Comparison of ENCODE assay signal across 19 cellular contexts in the genomic region with DNA sequence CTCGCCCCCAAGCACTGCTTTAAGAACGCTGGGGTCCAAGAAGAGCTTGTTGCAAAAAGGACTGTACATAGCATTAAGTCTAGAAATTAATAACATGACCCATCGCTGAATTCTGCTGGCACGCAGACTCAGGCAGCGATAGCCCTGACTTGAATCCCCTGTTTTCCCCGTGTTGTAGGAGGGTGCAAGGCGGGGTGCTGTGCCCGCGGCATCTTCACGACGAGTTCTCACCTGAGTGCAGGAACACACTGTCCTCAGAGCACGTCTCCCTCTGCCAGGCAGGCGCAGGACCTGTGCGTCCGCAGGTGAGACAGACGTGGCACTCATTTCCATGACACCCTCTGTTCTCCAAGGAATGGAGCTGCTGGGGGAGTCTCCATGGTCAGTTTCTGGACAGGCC.
"Had no signal": no experiment of that assay in that cellular context is flagged by ENCODE, and none has a peak within 500 bp of the region (broad histone marks: within the 10 kb centered on the region; RNA-seq: fewer than 3 reads in every experiment).

No MANE protein-coding gene starts in this region.

- H3K36me3 ChIP-seq: neural progenitor cell, right lobe of liver, stomach, tibial artery, upper lobe of left lung had no signal

- H3K4me2 ChIP-seq: neural progenitor cell had no signal

- H2AFZ ChIP-seq: neural progenitor cell, parathyroid adenoma had no signal

- ATAC-seq: left lobe of liver; right lobe of liver; stimulated activated effector memory CD8-positive, alpha-beta T cell treated with anti-CD3 and anti-CD28 coated beads, Interleukin-12 subunit alpha, Interleukin-12 subunit beta, amount 100 ng/mL, for 72 hours had no signal

- H3K27ac Mint-ChIP-seq: nephron; neural progenitor cell; progenitor cell of endocrine pancreas; stimulated activated effector memory CD8-positive, alpha-beta T cell treated with anti-CD3 and anti-CD28 coated beads, Interleukin-12 subunit alpha, Interleukin-12 subunit beta, amount 100 ng/mL, for 72 hours had no signal

- H3K4me1 ChIP-seq: parathyroid adenoma, right lobe of liver, stomach, tibial artery, upper lobe of left lung had no signal

- H3K4me3 Mint-ChIP-seq: nephron; neural progenitor cell; stimulated activated effector memory CD8-positive, alpha-beta T cell treated with anti-CD3 and anti-CD28 coated beads, Interleukin-12 subunit alpha, Interleukin-12 subunit beta, amount 100 ng/mL, for 72 hours had no signal

- DNase-seq: dorsolateral prefrontal cortex; effector CD4-positive, alpha-beta T cell; hypothalamus; mammary epithelial cell; right lobe of liver; small intestine; stimulated activated CD4-positive, alpha-beta T cell treated with anti-CD3 and anti-CD28 coated beads, Interleukin-12 subunit alpha, Interleukin-12 subunit beta, amount 100 ng/mL, for 4 hours; stimulated activated CD4-positive, alpha-beta T cell treated with anti-CD3 and anti-CD28 coated beads, Interleukin-1b, Interleukin-23, amount 100 ng/mL, for 48 hours; stimulated activated CD4-positive, alpha-beta T cell treated with anti-CD3 and anti-CD28 coated beads, Interleukin-4, amount 100 ng/mL, for 24 hours; stimulated activated naive CD4-positive, alpha-beta T cell treated with Interleukin-2 at 50 U/mL for 16 hours; stomach had no signal

- H3K9ac ChIP-seq: neural progenitor cell, parathyroid adenoma had no signal

- H3K9me3 ChIP-seq: right lobe of liver, stomach, tibial artery, upper lobe of left lung had no signal

- H3K4me1 Mint-ChIP-seq: nephron; stimulated activated effector memory CD8-positive, alpha-beta T cell treated with anti-CD3 and anti-CD28 coated beads, Interleukin-12 subunit alpha, Interleukin-12 subunit beta, amount 100 ng/mL, for 72 hours had no signal

- H3K27ac ChIP-seq: dorsolateral prefrontal cortex, neural progenitor cell, parathyroid adenoma, right lobe of liver, stomach, tibial artery, upper lobe of left lung had no signal

- H3K27me3 ChIP-seq: neural progenitor cell, right lobe of liver, upper lobe of left lung had no signal

- H3K9me3 Mint-ChIP-seq: nephron; neural progenitor cell; stimulated activated effector memory CD8-positive, alpha-beta T cell treated with anti-CD3 and anti-CD28 coated beads, Interleukin-12 subunit alpha, Interleukin-12 subunit beta, amount 100 ng/mL, for 72 hours had no signal

- H3K36me3 Mint-ChIP-seq: neural progenitor cell; stimulated activated effector memory CD8-positive, alpha-beta T cell treated with anti-CD3 and anti-CD28 coated beads, Interleukin-12 subunit alpha, Interleukin-12 subunit beta, amount 100 ng/mL, for 72 hours had no signal

- H3K4me3 ChIP-seq: dorsolateral prefrontal cortex, neural progenitor cell, right lobe of liver, stomach, tibial artery, upper lobe of left lung had no signal

- H3K79me2 ChIP-seq: parathyroid adenoma had no signal
